ENCODE assay signal across 8 cellular contexts in the genomic region with DNA sequence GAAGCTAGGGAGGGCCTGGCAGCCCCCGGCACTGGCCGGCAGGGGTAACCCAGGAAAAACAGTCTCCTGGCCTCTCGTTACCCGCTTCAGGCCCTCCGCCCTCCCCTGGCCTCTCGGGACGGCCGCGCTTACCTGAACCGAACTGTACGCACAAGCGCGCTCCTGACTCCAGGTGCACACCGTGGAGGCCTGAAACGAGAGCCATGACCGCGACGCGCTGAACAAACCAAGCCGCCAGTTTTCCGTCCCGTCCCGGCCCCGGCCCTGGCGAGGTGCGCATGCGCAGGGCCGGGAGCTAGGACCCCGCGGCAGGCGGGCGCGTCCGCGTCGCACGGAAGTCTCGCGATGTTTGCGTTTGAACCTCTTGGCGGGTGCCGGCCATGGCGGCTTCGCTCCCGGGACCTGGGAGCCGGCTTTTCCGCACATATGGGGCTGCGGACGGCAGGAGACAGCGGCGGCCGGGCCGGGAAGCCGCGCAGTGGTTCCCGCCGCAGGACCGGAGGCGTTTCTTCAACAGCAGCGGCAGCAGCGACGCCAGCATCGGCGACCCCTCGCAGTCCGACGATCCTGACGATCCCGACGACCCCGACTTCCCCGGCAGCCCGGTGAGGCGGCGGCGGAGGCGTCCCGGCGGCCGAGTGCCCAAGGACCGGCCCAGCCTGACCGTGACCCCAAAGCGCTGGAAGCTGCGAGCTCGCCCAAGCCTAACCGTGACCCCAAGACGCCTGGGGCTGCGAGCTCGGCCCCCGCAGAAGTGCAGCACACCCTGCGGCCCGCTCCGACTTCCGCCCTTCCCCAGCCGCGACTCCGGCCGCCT. TPM values are rescaled to one million over a fixed set of nuclear protein-coding genes. Genes with fewer than 3 reads are reported as not detected.
DNase-seq lines count a peak whose midpoint lies in the region; ATAC-seq and TF ChIP-seq lines count a peak whose summit lies in the region.

Gene HASPIN (plus strand): TSS at position 348 of the 817 bp plus-strand sequence. CDS start 33 bp downstream, at position 381.

- H3K27me3 ChIP-seq in adrenal gland (no peaks in the 10 kb centered on the region), prostate gland (replicated peaks; ENCODE audit: insufficient read depth) (no peaks in the 10 kb centered on the region)

- TF ChIP-seq CTCF in GM12875 (IDR thresholded peaks at IDR 0.05; ENCODE audit: borderline replicate concordance, insufficient read depth, low read depth, low read length) (peak; percentile 29; the same call in 1 of the 2 replicates), adrenal gland (IDR thresholded peaks at IDR 0.05) (peak in 5 of 6 experiments; percentile 29 to 62 (median 49)), prostate gland (IDR thresholded peaks at IDR 0.05) (peak in 2 of 4 experiments; percentile 35 to 36)

- WGBS in adrenal gland, 4 donors: 0 to 3% (median 0%) methylated on average over 5 to 98 of the region's 98 CpGs
- WGBS in prostate gland: under 1% methylated on average over 25 of the region's 98 CpGs
- WGBS in urinary bladder: under 1% methylated on average over 98 of the region's 98 CpGs

- intact Hi-C loops in adrenal gland (cut with DNase I): no loop called here
- intact Hi-C loops in left cardiac atrium (cut with DNase I): no loop called here
- intact Hi-C loops in prostate gland (cut with DNase I): loop anchor here (2.0 kb wide), 1 partner anchor 55 kb away; the partner anchor contains the start of genes EMC6 and TAX1BP3

- H3K36me3 ChIP-seq in adrenal gland (replicated peaks in 1 of 2) (no peaks in the 10 kb centered on the region), prostate gland (no peaks in the 10 kb centered on the region), urinary bladder (ENCODE audit: insufficient read depth) (no peaks in the 10 kb centered on the region)

- H3K27ac ChIP-seq in adrenal gland (peak within 1 kb of the TSS; percentile 74 to 95 (median 82)), prostate gland (peak within 1 kb of the TSS; percentile 81 to 90), urinary bladder (ENCODE audit: low read depth) (peak within 1 kb of the TSS; percentile 90)

- H3K4me3 ChIP-seq in GM12875 (ENCODE audit: low read depth, low read length) (peak within 1 kb of the TSS; percentile 98), adrenal gland (peak within 1 kb of the TSS; percentile 37 to 89 (median 60)), prostate gland (peak within 1 kb of the TSS; percentile 67 to 89), urinary bladder (ENCODE audit: low read depth, low read length) (peak within 1 kb of the TSS; percentile 68)

- ATAC-seq in HG02763 (IDR thresholded peaks at IDR 0.05; ENCODE audit: unreplicated experiment): peak; percentile 84
- peak; percentile 95 to 97 for ATAC-seq in left cardiac atrium

- peak in 1 of 2 donors; percentile 69 for TF ChIP-seq POLR2A in adrenal gland (IDR thresholded peaks at IDR 0.05)
- peak; percentile 68 for TF ChIP-seq POLR2A in prostate gland (IDR thresholded peaks at IDR 0.05)

- H3K4me1 ChIP-seq in adrenal gland (replicated peaks in 1 of 2): peaks cover 27 to 40% of the 10 kb centered on the region in 2 donors
- peaks cover 2% of the 10 kb centered on the region for H3K4me1 ChIP-seq in prostate gland (replicated peaks)
- H3K4me1 ChIP-seq in urinary bladder (ENCODE audit: insufficient read depth): no peaks in the 10 kb centered on the region

- H3K9me3 ChIP-seq in adrenal gland (replicated peaks in 1 of 3): no peaks in the 10 kb centered on the region
- no peaks in the 10 kb centered on the region for H3K9me3 ChIP-seq in prostate gland

- DNase-seq in NCI-H1417 treated with DMSO at 0.1 percent for 48 hours (lab: John Stamatoyannopoulos, UW) (peak; percentile 19), T-helper 1 cell (peak; percentile 84 to 94 (median 91)), adrenal gland (peak; percentile 87 to 95 (median 91)), left cardiac atrium (peak; percentile 92), prostate gland (ENCODE audit: low spot score) (peak; percentile 81)

RNA-seq across cellular contexts. Expression of gene HASPIN, which starts in this region (rescaled TPM):
- 1 to 10 TPM in 1 of 8 donors, under 1 TPM in 7; 0.14 to 1.2 (median 0.39) TPM for total RNA-seq in adrenal gland
- polyA plus RNA-seq in adrenal gland: under 1 TPM; 0.07 to 0.48 (median 0.08) TPM
- under 1 TPM; 0.16 to 0.47 TPM for total RNA-seq in left cardiac atrium
- 1 to 10 TPM; 1.0 to 3.9 TPM for total RNA-seq in prostate gland
- total RNA-seq in urinary bladder: 2.2 TPM
- polyA plus RNA-seq in urinary bladder: 0.08 TPM

Comparison
In these comparisons a context has a peak if more than half of its experiments do, and no peak if none do; other contexts are left out.
1. Peak in every context shown above with its lines: DNase-seq, ATAC-seq, H3K4me3 ChIP-seq and H3K27ac ChIP-seq.
2. Peak in DNase-seq and ATAC-seq in left cardiac atrium; RNA of the gene not detected or under 1 TPM.
3. DNase-seq: peak in every context shown above with its lines; median percentile 92 in left cardiac atrium; 91 in T-helper 1 cell; 91 in adrenal gland; 81 in prostate gland; 19 in NCI-H1417 treated with DMSO at 0.1 percent for 48 hours.